22 cellular contexts compared by ENCODE assay signal in genomic region chr2:37788602-37789209, GRCh38.
DNase-seq lines count a peak whose midpoint lies in the region; ATAC-seq, FAIRE-seq and TF ChIP-seq lines count a peak whose summit lies in the region.
"Had no signal": no experiment of that assay in that cellular context is flagged by ENCODE, and none has a peak within 500 bp of the region (broad histone marks: within the 10 kb centered on the region; RNA-seq: fewer than 3 reads in every experiment).

No MANE protein-coding gene starts in this region.

- CTCF ChIA-PET in A549 (lab: Yijun Ruan, JAX) (interaction anchor here (1.2 kb wide), 1 partner anchor 20 kb away, joined by 3 read pairs; no protein-coding TSS in a partner anchor), HEK293 (lab: Yijun Ruan, JAX) (interaction anchor here (0.5 to 1.2 kb wide), 2 partner anchors 353 to 392 kb away, joined by 3 to 4 read pairs; no protein-coding TSS in a partner anchor), K562 (lab: Yijun Ruan, JAX; ENCODE audit: low intra/inter-chr PET ratio) (no interaction called here)

- no peak overlapping the region for H3K4me2 ChIP-seq in A549
- H3K4me2 ChIP-seq in K562 (ENCODE audit: insufficient read depth, low read length), result no peak overlapping the region
- H3K4me2 ChIP-seq: BLaER1 treated with 17β-estradiol and CSF1 and Interleukin-3, amounts not matched to agents 10 nM and 100 nM had no signal

- no peaks in the 10 kb centered on the region for H3K27me3 ChIP-seq in K562 (ENCODE audit: control insufficient read depth in 2 of 2, insufficient read depth in 2 of 2, low read length in 2 of 2)
- H3K27me3 ChIP-seq: BLaER1 treated with 17β-estradiol and CSF1 and Interleukin-3, amounts not matched to agents 10 nM and 100 nM had no signal

- no peaks in the 10 kb centered on the region for H3K79me2 ChIP-seq in K562 (ENCODE audit: control insufficient read depth, insufficient read depth, low read length)

- FAIRE-seq in A549 (lab: Jason Lieb, UNC) (peak; percentile 84), K562 (lab: Jason Lieb, UNC) (no peak), islet of Langerhans (lab: Jason Lieb, UNC) (peak; percentile 71)
- FAIRE-seq: A204.1, D721Med, G401.6, GM12891 had no signal

- intact Hi-C loops in K562 (cut with micrococcal nuclease), result no loop called here

- TF ChIP-seq RAD21 in A549 (conservative IDR thresholded peaks at IDR 0.05 in 1 of 2, IDR thresholded peaks at IDR 0.05 in 1 of 2) (no peak), K562 (CRISPR knock-in tag; conservative IDR thresholded peaks at IDR 0.05 in 1 of 2, IDR thresholded peaks at IDR 0.05 in 1 of 2) (no peak)

- no peak overlapping the region for H2AFZ ChIP-seq in K562 (ENCODE audit: low read depth, low read length)

- no peak overlapping the region for H3K4me3 ChIP-seq in A549
- no peak overlapping the region for H3K4me3 ChIP-seq in HEK293 (ENCODE audit: low read depth, low read length)
- H3K4me3 ChIP-seq in K562, result no peak overlapping the region
- H3K4me3 ChIP-seq: BLaER1 treated with 17β-estradiol and CSF1 and Interleukin-3, amounts not matched to agents 10 nM and 100 nM had no signal

- H3K9me3 ChIP-seq in A549 (peaks cover 24% of the 10 kb centered on the region), HEK293 (ENCODE audit: control insufficient read depth, insufficient read depth, low read depth, low read length) (no peaks in the 10 kb centered on the region; the same call in 1 of the 2 replicates), K562 (replicated peaks; ENCODE audit: control insufficient read depth, insufficient read depth, low read depth, low read length) (no peaks in the 10 kb centered on the region)

- no peak for DNase-seq in A549 (ENCODE audit: low read depth in 1 of 2, low spot score in 1 of 2)
- DNase-seq in K562 (ENCODE audit: extremely low read depth in 1 of 4, low spot score in 3 of 4), result no peak
- no peak for DNase-seq in middle frontal gyrus (ENCODE audit: extremely low spot score, low spot score)
- DNase-seq in left lobe of liver (ENCODE audit: low spot score), result no peak
- DNase-seq: 8988T; AML-193; Caco-2; Calu3; CD4-positive, alpha-beta T cell; CD8-positive, alpha-beta T cell; DMS79 treated with DMSO at 0.1 percent for 48 hours; GF-D8 had no signal

- no peaks in the 10 kb centered on the region for H3K9me1 ChIP-seq in K562 (ENCODE audit: control insufficient read depth, insufficient read depth, low read length)

- in situ Hi-C loops in K562 (cut with MboI), result no loop called here

- BruUV-seq in K562 (replicated peaks; lab: Mats Ljungman, UMichigan), result no TSS peak

- no peak for TF ChIP-seq CTCF in A549 (IDR thresholded peaks at IDR 0.05)
- no peak for TF ChIP-seq CTCF in HEK293 (tag by site-specific recombination; IDR thresholded peaks at IDR 0.05)
- no peak for TF ChIP-seq CTCF in K562 (IDR thresholded peaks at IDR 0.05 in 2 of 3, conservative IDR thresholded peaks at IDR 0.05 in 1 of 3; ENCODE audit: insufficient read depth in 2 of 3, low read depth in 1 of 3, low read length in 3 of 3)

- TF ChIP-seq POLR2A in A549 (IDR thresholded peaks at IDR 0.05; ENCODE audit: low read length) (no peak), K562 (conservative IDR thresholded peaks at IDR 0.05) (no peak)

- peaks cover 6% of the 10 kb centered on the region; the same call in 1 of the 3 replicates for H3K4me1 ChIP-seq in A549
- peaks cover 4% of the 10 kb centered on the region; the same call in 1 of the 2 replicates for H3K4me1 ChIP-seq in HEK293 (ENCODE audit: control insufficient read depth, insufficient read depth, low read length)
- H3K4me1 ChIP-seq in K562 (replicated peaks in 1 of 2; ENCODE audit: control insufficient read depth in 2 of 2, insufficient read depth in 2 of 2, low read length in 2 of 2), result no peaks in the 10 kb centered on the region

- H3K9ac ChIP-seq in K562 (ENCODE audit: insufficient read depth in 1 of 2, low read depth in 2 of 2, low read length in 2 of 2), result no peak overlapping the region
- H3K9ac ChIP-seq: BLaER1 treated with 17β-estradiol and CSF1 and Interleukin-3, amounts not matched to agents 10 nM and 100 nM had no signal

- H4K20me1 ChIP-seq in K562 (replicated peaks; ENCODE audit: control insufficient read depth, insufficient read depth, low read length), result no peaks in the 10 kb centered on the region
- H4K20me1 ChIP-seq: BLaER1 treated with 17β-estradiol and CSF1 and Interleukin-3, amounts not matched to agents 10 nM and 100 nM had no signal

- H3K36me3 ChIP-seq in HEK293 (ENCODE audit: control insufficient read depth in 2 of 2, insufficient read depth in 1 of 2, low read length in 2 of 2), result no peaks in the 10 kb centered on the region
- no peaks in the 10 kb centered on the region for H3K36me3 ChIP-seq in K562 (ENCODE audit: control insufficient read depth, insufficient read depth, low read length)

- TF ChIP-seq EP300 in A549 (IDR thresholded peaks at IDR 0.05) (no peak), K562 (IDR thresholded peaks at IDR 0.05; ENCODE audit: low read length) (no peak)

- POLR2A ChIA-PET in A549 (lab: Yijun Ruan, JAX) (no interaction called here), HEK293 (lab: Yijun Ruan, JAX) (no interaction called here), K562 (lab: Yijun Ruan, JAX) (no interaction called here)

- H3K27ac ChIP-seq in A549 (no peak overlapping the region), HEK293 (ENCODE audit: extremely low read depth, low read depth, low read length) (no peak overlapping the region), K562 (ENCODE audit: extremely low read depth, low read depth, low read length) (no peak overlapping the region)
- H3K27ac ChIP-seq: BLaER1 treated with 17β-estradiol and CSF1 and Interleukin-3, amounts not matched to agents 10 nM and 100 nM; C4-2B had no signal

- ATAC-seq in A549 (no peak), K562 (no peak), GM18520 (IDR thresholded peaks at IDR 0.05; ENCODE audit: unreplicated experiment) (no peak), GM21529 (IDR thresholded peaks at IDR 0.05; ENCODE audit: unreplicated experiment) (no peak), left lobe of liver (no peak)
- ATAC-seq: CD8-positive, alpha-beta T cell had no signal

TF ChIP-seq in A549, 52 proteins besides CTCF, POLR2A, EP300 and RAD21 (continues in another document):
- TF ChIP-seq HEYL (CRISPR knock-in tag; IDR thresholded peaks at IDR 0.05), result no peak
- no peak for TF ChIP-seq MAX (IDR thresholded peaks at IDR 0.05)
- no peak for TF ChIP-seq EHMT2 (IDR thresholded peaks at IDR 0.05; ENCODE audit: low read depth)
- no peak for TF ChIP-seq ESRRA (IDR thresholded peaks at IDR 0.05; ENCODE audit: borderline replicate concordance, low read length)
- no peak for TF ChIP-seq FOSB (CRISPR knock-in tag; IDR thresholded peaks at IDR 0.05)

TF ChIP-seq in HEK293, 187 proteins besides CTCF, POLR2A, EP300 and RAD21:
- TF ChIP-seq TRIM28 (IDR thresholded peaks at IDR 0.05; ENCODE audit: borderline replicate concordance, low read length), result peak; percentile 49; the same call in 1 of the 2 replicates
- TF ChIP-seq ZNF785 (tag by site-specific recombination; IDR thresholded peaks at IDR 0.05), result no peak
- peak; percentile 99 for TF ChIP-seq SETDB1 (IDR thresholded peaks at IDR 0.05; ENCODE audit: insufficient read length, low read length)

TF ChIP-seq in K562, 482 proteins besides CTCF, POLR2A, EP300 and RAD21:
- peak; percentile 18 for TF ChIP-seq RBM25 (IDR thresholded peaks at IDR 0.05; ENCODE audit: low read depth, low read length, severe bottlenecking)
- TF ChIP-seq SMARCB1 (IDR thresholded peaks at IDR 0.05; ENCODE audit: insufficient read length, low read depth), result no peak
- peak; percentile 44; the same call in 1 of the 2 replicates for TF ChIP-seq ZNF507 (tag; conservative IDR thresholded peaks at IDR 0.05)
